ENCODE assay signal across 12 cellular contexts in the genomic region with DNA sequence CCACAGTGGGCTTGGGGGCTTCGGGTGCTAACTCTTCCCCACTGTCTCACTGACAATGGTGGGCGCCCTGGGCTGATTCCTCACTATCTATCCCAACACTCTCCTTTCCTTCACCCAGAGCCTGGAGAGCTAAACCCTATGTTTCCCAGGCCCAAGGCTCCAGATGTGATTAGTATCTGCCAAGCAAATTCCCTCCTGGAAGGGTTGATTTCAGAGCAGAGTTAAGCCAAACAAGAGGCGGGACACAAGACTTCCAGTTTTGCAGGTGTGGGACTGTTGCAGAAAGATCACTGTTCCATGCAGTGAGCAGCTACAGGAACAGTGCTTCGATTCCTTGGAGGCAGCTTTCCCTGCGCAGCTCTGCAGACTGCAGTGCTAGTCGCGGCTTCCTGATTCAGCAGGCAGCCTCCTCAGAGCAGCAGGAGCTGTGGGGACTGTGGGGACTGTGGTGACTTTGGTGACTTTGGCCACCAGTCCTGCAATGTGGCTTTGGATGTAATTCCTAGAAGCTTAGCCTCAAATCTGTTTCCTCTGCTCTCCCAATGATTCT.
DNase-seq lines count a peak whose midpoint lies in the region; ATAC-seq and TF ChIP-seq lines count a peak whose summit lies in the region.
"Had no signal": no experiment of that assay in that cellular context is flagged by ENCODE, and none has a peak within 500 bp of the region (broad histone marks: within the 10 kb centered on the region; RNA-seq: fewer than 3 reads in every experiment).

No MANE protein-coding gene starts in this region.

- H3K27ac Mint-ChIP-seq in CD8-positive, alpha-beta memory T cell, result no peak overlapping the region
- H3K27ac Mint-ChIP-seq: HFFc6, immature natural killer cell had no signal

- DNase-seq in GM23248 (peak; percentile 20), brain microvascular endothelial cell (peak; percentile 14), gastrocnemius medialis (no peak), OCI-M1 (lab: John Stamatoyannopoulos, UW) (no peak), AML-193 (lab: John Stamatoyannopoulos, UW) (no peak)
- DNase-seq in CD8-positive, alpha-beta memory T cell, result no peak
- DNase-seq: DND-41; effector CD8-positive, alpha-beta T cell; immature natural killer cell had no signal

- peaks cover 22% of the 10 kb centered on the region; the same call in 1 of the 2 replicates for H3K27me3 ChIP-seq in GM23248 (replicated peaks; ENCODE audit: insufficient read depth)
- peaks cover 15% of the 10 kb centered on the region for H3K27me3 ChIP-seq in brain microvascular endothelial cell (replicated peaks)
- H3K27me3 ChIP-seq in layer of hippocampus (ENCODE audit: control insufficient read depth, insufficient read depth, low read length), result no peaks in the 10 kb centered on the region
- H3K27me3 ChIP-seq in gastrocnemius medialis, result no peaks in the 10 kb centered on the region
- H3K27me3 ChIP-seq in CD8-positive, alpha-beta memory T cell (ENCODE audit: insufficient read depth, low read length, poor library complexity, severe bottlenecking), result no peaks in the 10 kb centered on the region

- WGBS in GM23248 (ENCODE audit: low coverage in 1 of 2, low lambda C conversion rate in 2 of 2, missing lambda C conversion rate in 2 of 2), 2 experiments, result 47 to 53% methylated on average over 7 of the region's 7 CpGs

- H3K4me1 ChIP-seq in GM23248 (ENCODE audit: insufficient read depth), result peaks cover 11% of the 10 kb centered on the region
- peaks cover 3 to 10% of the 10 kb centered on the region in 2 donors for H3K4me1 ChIP-seq in gastrocnemius medialis
- H3K4me1 ChIP-seq in CD8-positive, alpha-beta memory T cell (ENCODE audit: insufficient read depth, low read length), result no peaks in the 10 kb centered on the region

- H3K36me3 ChIP-seq in GM23248 (ENCODE audit: low read depth) (no peaks in the 10 kb centered on the region), brain microvascular endothelial cell (replicated peaks) (no peaks in the 10 kb centered on the region), gastrocnemius medialis (no peaks in the 10 kb centered on the region)
- H3K36me3 ChIP-seq in CD8-positive, alpha-beta memory T cell (ENCODE audit: insufficient read depth, low read length), result no peaks in the 10 kb centered on the region

- H4K20me1 ChIP-seq in GM23248 (ENCODE audit: insufficient read depth), result no peaks in the 10 kb centered on the region

- no peak overlapping the region for H2AFZ ChIP-seq in GM23248

- H3K4me2 ChIP-seq in GM23248 (ENCODE audit: unreplicated experiment), result peak overlapping the region; percentile 9

- in situ Hi-C loops in GM23248 (cut with MboI), result no loop called here
- in situ Hi-C loops in brain microvascular endothelial cell (cut with HindIII; ENCODE audit: low pct_ligation_motif_present, low sequenced_read_pairs), result no loop called here
- in situ Hi-C loops in gastrocnemius medialis (cut with MboI; ENCODE audit: low sequenced_read_pairs in 4 of 4), result no loop called here

- H3K79me2 ChIP-seq in GM23248 (ENCODE audit: insufficient read depth), result no peaks in the 10 kb centered on the region

- H3K9me2 ChIP-seq in GM23248 (ENCODE audit: insufficient read depth), result no peaks in the 10 kb centered on the region

- H3K9ac ChIP-seq in GM23248, result no peak overlapping the region

- intact Hi-C loops in gastrocnemius medialis (cut with DNase I; ENCODE audit: low total_unique reads), result no loop called here

- H3K4me1 Mint-ChIP-seq in CD8-positive, alpha-beta memory T cell, result no peaks in the 10 kb centered on the region
- H3K4me1 Mint-ChIP-seq: immature natural killer cell had no signal

- H3F3A ChIP-seq in GM23248 (ENCODE audit: insufficient read depth), result no peaks in the 10 kb centered on the region

- CTCF ChIA-PET in CD8-positive, alpha-beta memory T cell (lab: Charles Lee), result no interaction called here

- ATAC-seq in gastrocnemius medialis (no peak), HG02571 (IDR thresholded peaks at IDR 0.05; ENCODE audit: unreplicated experiment) (no peak)

- H3K9me3 Mint-ChIP-seq in CD8-positive, alpha-beta memory T cell, result peaks cover 0 to 4% (median 0%) of the 10 kb centered on the region in 5 donors
- H3K9me3 Mint-ChIP-seq: immature natural killer cell had no signal

- H3K9me3 ChIP-seq in GM23248 (ENCODE audit: low read depth), result no peaks in the 10 kb centered on the region
- H3K9me3 ChIP-seq in gastrocnemius medialis, result no peaks in the 10 kb centered on the region
- H3K9me3 ChIP-seq in CD8-positive, alpha-beta memory T cell (ENCODE audit: low read length), result no peaks in the 10 kb centered on the region

- H3K4me3 ChIP-seq in GM23248 (no peak overlapping the region), brain microvascular endothelial cell (ENCODE audit: low read depth, low read length) (no peak overlapping the region), gastrocnemius medialis (peak overlapping the region in 1 of 4 donors; percentile 15)
- H3K4me3 ChIP-seq in CD8-positive, alpha-beta memory T cell (ENCODE audit: low read length), result no peak overlapping the region

- H3K27me3 Mint-ChIP-seq in CD8-positive, alpha-beta memory T cell, result no peaks in the 10 kb centered on the region

- peaks cover 0 to 4% (median 0%) of the 10 kb centered on the region in 3 donors for H3K36me3 Mint-ChIP-seq in CD8-positive, alpha-beta memory T cell
- H3K36me3 Mint-ChIP-seq: immature natural killer cell had no signal

- no peak for TF ChIP-seq POLR2A in gastrocnemius medialis (IDR thresholded peaks at IDR 0.05)

- H3K4me3 Mint-ChIP-seq in CD8-positive, alpha-beta memory T cell, result no peak overlapping the region
- H3K4me3 Mint-ChIP-seq: HFFc6, immature natural killer cell had no signal

- POLR2A ChIA-PET in CD8-positive, alpha-beta memory T cell (lab: Charles Lee), result no interaction called here

- no peak for TF ChIP-seq CTCF in brain microvascular endothelial cell (IDR thresholded peaks at IDR 0.05; ENCODE audit: low read depth, low read length, missing control alignments)
- TF ChIP-seq CTCF in gastrocnemius medialis (IDR thresholded peaks at IDR 0.05 in 4 of 5, conservative IDR thresholded peaks at IDR 0.05 in 1 of 5), result no peak

- H3K27ac ChIP-seq in GM23248, result 0 out of 2 replicates have a peak overlapping the region, but pooled peaks have one; percentile 14
- H3K27ac ChIP-seq in brain microvascular endothelial cell, result no peak overlapping the region
- H3K27ac ChIP-seq in layer of hippocampus (ENCODE audit: low read depth, low read length), result peak overlapping the region; percentile 53
- peak overlapping the region in 3 of 4 donors; percentile 36 to 49 (median 38) for H3K27ac ChIP-seq in gastrocnemius medialis
- no peak overlapping the region for H3K27ac ChIP-seq in CD8-positive, alpha-beta memory T cell (ENCODE audit: low read depth, low read length)

Comparison
In these comparisons a context has a peak if more than half of its experiments do, and no peak if none do; other contexts are left out.
1. DNase-seq: peak in GM23248 (single experiment) and brain microvascular endothelial cell (single experiment); none in gastrocnemius medialis (0 of 2), OCI-M1 (single experiment), AML-193 (0 of 2) and CD8-positive, alpha-beta memory T cell (0 of 5).
2. H3K27ac ChIP-seq: peak in GM23248 (single experiment), layer of hippocampus (single experiment) and gastrocnemius medialis (3 of 4); none in brain microvascular endothelial cell (single experiment) and CD8-positive, alpha-beta memory T cell (single experiment).